Comparison of ENCODE assay signal across 13 cellular contexts in genomic region chr14:61343471-61343870, GRCh38. TPM values are rescaled to one million over a fixed set of nuclear protein-coding genes. Genes with fewer than 3 reads are reported as not detected.
DNase-seq lines count a peak whose midpoint lies in the region; ATAC-seq and TF ChIP-seq lines count a peak whose summit lies in the region.
"Had no signal": no experiment of that assay in that cellular context is flagged by ENCODE, and none has a peak within 500 bp of the region (broad histone marks: within the 10 kb centered on the region; RNA-seq: fewer than 3 reads in every experiment).

No MANE protein-coding gene starts in this region.

- no peaks in the 10 kb centered on the region for H3K27me3 ChIP-seq in colonic mucosa
- no peaks in the 10 kb centered on the region for H3K27me3 ChIP-seq in muscle layer of duodenum (ENCODE audit: low read depth, low read length)
- H3K27me3 ChIP-seq in A673 (replicated peaks; ENCODE audit: insufficient read depth, low read depth, low read length, poor library complexity): no peaks in the 10 kb centered on the region
- H3K27me3 ChIP-seq: dorsolateral prefrontal cortex had no signal

- BruUV-seq in A673 (replicated peaks; lab: Mats Ljungman, UMichigan): no TSS peak

- peak overlapping the region; percentile 99 for H3K27ac Mint-ChIP-seq in stimulated activated naive CD8-positive, alpha-beta T cell treated with anti-CD3 and anti-CD28 coated beads, Interleukin-15, Interleukin-2, amounts not matched to agents 100 ng/mL and 50 ng/mL, for 24 hours
- no peak overlapping the region for H3K27ac Mint-ChIP-seq in chondrocyte (ENCODE audit: unreplicated experiment)

- no peak overlapping the region for H3K9ac ChIP-seq in colonic mucosa (ENCODE audit: low read depth in 2 of 2, low read length in 2 of 2)

- no peak for ATAC-seq in stimulated activated naive CD8-positive, alpha-beta T cell treated with anti-CD3 and anti-CD28 coated beads, Interleukin-15, Interleukin-2, amounts not matched to agents 100 U/mL and 50 U/mL, for 24 hours

- no peaks in the 10 kb centered on the region for H3K27me3 Mint-ChIP-seq in stimulated activated naive CD8-positive, alpha-beta T cell treated with anti-CD3 and anti-CD28 coated beads, Interleukin-15, Interleukin-2, amounts not matched to agents 100 ng/mL and 50 ng/mL, for 24 hours
- H3K27me3 Mint-ChIP-seq in chondrocyte (ENCODE audit: low read depth): no peaks in the 10 kb centered on the region

- H3K4me1 ChIP-seq in colonic mucosa (no peaks in the 10 kb centered on the region), muscle layer of duodenum (ENCODE audit: control insufficient read depth in 1 of 2, insufficient read depth in 2 of 2, low read length in 2 of 2) (no peaks in the 10 kb centered on the region), A673 (ENCODE audit: insufficient read depth, low read length, poor library complexity, severe bottlenecking) (no peaks in the 10 kb centered on the region)

- TF ChIP-seq CTCF in colonic mucosa (IDR thresholded peaks at IDR 0.05) (no peak), chondrocyte (IDR thresholded peaks at IDR 0.05) (no peak), A673 (conservative IDR thresholded peaks at IDR 0.05; ENCODE audit: low read depth, low read length) (no peak)

- peaks cover 64% of the 10 kb centered on the region for H3K36me3 Mint-ChIP-seq in stimulated activated naive CD8-positive, alpha-beta T cell treated with anti-CD3 and anti-CD28 coated beads, Interleukin-15, Interleukin-2, amounts not matched to agents 100 ng/mL and 50 ng/mL, for 24 hours (ENCODE audit: low read depth)
- H3K36me3 Mint-ChIP-seq in chondrocyte (ENCODE audit: low read depth): no peaks in the 10 kb centered on the region

- no peaks in the 10 kb centered on the region for H3K9me3 Mint-ChIP-seq in stimulated activated naive CD8-positive, alpha-beta T cell treated with anti-CD3 and anti-CD28 coated beads, Interleukin-15, Interleukin-2, amounts not matched to agents 100 ng/mL and 50 ng/mL, for 24 hours
- no peaks in the 10 kb centered on the region for H3K9me3 Mint-ChIP-seq in chondrocyte (ENCODE audit: low read depth)

- no peak overlapping the region for H3K4me3 ChIP-seq in colonic mucosa
- no peak overlapping the region for H3K4me3 ChIP-seq in muscle layer of duodenum (ENCODE audit: low read depth in 1 of 2, low read length in 2 of 2)
- H3K4me3 ChIP-seq in A673 (ENCODE audit: low read depth, low read length, poor library complexity, severe bottlenecking): no peak overlapping the region
- H3K4me3 ChIP-seq: dorsolateral prefrontal cortex, thoracic aorta had no signal

- no peak for DNase-seq in stimulated activated naive CD8-positive, alpha-beta T cell treated with anti-CD3 and anti-CD28 coated beads, Interleukin-15, Interleukin-2, amounts not matched to agents 100 U/mL and 50 U/mL, for 24 hours
- no peak for DNase-seq in colonic mucosa
- no peak for DNase-seq in HK-2 (ENCODE audit: unreplicated experiment)
- no peak for DNase-seq in kidney tubule cell (ENCODE audit: low spot score)
- DNase-seq in chondrocyte (ENCODE audit: low spot score): no peak
- no peak for DNase-seq in A673 (ENCODE audit: low spot score)
- DNase-seq: dorsolateral prefrontal cortex; NCI-H1105 treated with DMSO at 0.1 percent for 48 hours; stimulated activated CD4-positive, alpha-beta T cell treated with anti-CD3 and anti-CD28 coated beads, Interleukin-2, amount 100 ng/mL, for 48 hours had no signal

- intact Hi-C loops in colonic mucosa (cut with DNase I): no loop called here
- intact Hi-C loops in A673 (cut with micrococcal nuclease; ENCODE audit: unreplicated experiment): no loop called here

- H3K4me1 Mint-ChIP-seq in stimulated activated naive CD8-positive, alpha-beta T cell treated with anti-CD3 and anti-CD28 coated beads, Interleukin-15, Interleukin-2, amounts not matched to agents 100 ng/mL and 50 ng/mL, for 24 hours (ENCODE audit: low read depth): peaks cover 99% of the 10 kb centered on the region
- no peaks in the 10 kb centered on the region for H3K4me1 Mint-ChIP-seq in chondrocyte (ENCODE audit: low read depth)

- H3K27ac ChIP-seq in colonic mucosa (peak overlapping the region; percentile 38), muscle layer of duodenum (ENCODE audit: low read length) (peak overlapping the region; percentile 42), A673 (ENCODE audit: low read depth, low read length, poor library complexity, severe bottlenecking) (no peak overlapping the region)
- H3K27ac ChIP-seq: C4-2B had no signal

- H3K4me3 Mint-ChIP-seq in stimulated activated naive CD8-positive, alpha-beta T cell treated with anti-CD3 and anti-CD28 coated beads, Interleukin-15, Interleukin-2, amounts not matched to agents 100 ng/mL and 50 ng/mL, for 24 hours: peak overlapping the region; percentile 89
- no peak overlapping the region for H3K4me3 Mint-ChIP-seq in chondrocyte (ENCODE audit: unreplicated experiment)

- H3K36me3 ChIP-seq in colonic mucosa (no peaks in the 10 kb centered on the region), muscle layer of duodenum (ENCODE audit: control insufficient read depth in 1 of 2, insufficient read depth in 2 of 2, low read length in 2 of 2) (no peaks in the 10 kb centered on the region), A673 (ENCODE audit: insufficient read depth, low read length, poor library complexity, severe bottlenecking) (no peaks in the 10 kb centered on the region)
- H3K36me3 ChIP-seq: thoracic aorta had no signal

- H3K9me3 ChIP-seq in colonic mucosa: no peaks in the 10 kb centered on the region
- no peaks in the 10 kb centered on the region for H3K9me3 ChIP-seq in muscle layer of duodenum (ENCODE audit: control insufficient read depth in 1 of 2, low read length in 2 of 2)
- no peaks in the 10 kb centered on the region for H3K9me3 ChIP-seq in A673 (ENCODE audit: low read depth, low read length, poor library complexity, severe bottlenecking)
- H3K9me3 ChIP-seq: thoracic aorta had no signal

- POLR2A ChIA-PET in A673 (lab: Charles Lee; ENCODE audit: low non-redundant PET): interaction anchor here (0.6 kb wide), 1 partner anchor 103 kb away, joined by 4 read pairs; no protein-coding TSS in a partner anchor

- CTCF ChIA-PET in A673 (lab: Charles Lee): no interaction called here

RNA-seq across cellular contexts. Expression of gene PRKCH, which starts 22.1 kb away (rescaled TPM):
- 10 to 100 TPM; 11.4 to 11.5 TPM for total RNA-seq in colonic mucosa
- 9.7 to 13.4 TPM (median 10.6 TPM) in 3 replicates for total RNA-seq in chondrocyte
- total RNA-seq in A673 (2021): 1.8 and 2.5 TPM in 2 replicates
